In the genomic region with DNA sequence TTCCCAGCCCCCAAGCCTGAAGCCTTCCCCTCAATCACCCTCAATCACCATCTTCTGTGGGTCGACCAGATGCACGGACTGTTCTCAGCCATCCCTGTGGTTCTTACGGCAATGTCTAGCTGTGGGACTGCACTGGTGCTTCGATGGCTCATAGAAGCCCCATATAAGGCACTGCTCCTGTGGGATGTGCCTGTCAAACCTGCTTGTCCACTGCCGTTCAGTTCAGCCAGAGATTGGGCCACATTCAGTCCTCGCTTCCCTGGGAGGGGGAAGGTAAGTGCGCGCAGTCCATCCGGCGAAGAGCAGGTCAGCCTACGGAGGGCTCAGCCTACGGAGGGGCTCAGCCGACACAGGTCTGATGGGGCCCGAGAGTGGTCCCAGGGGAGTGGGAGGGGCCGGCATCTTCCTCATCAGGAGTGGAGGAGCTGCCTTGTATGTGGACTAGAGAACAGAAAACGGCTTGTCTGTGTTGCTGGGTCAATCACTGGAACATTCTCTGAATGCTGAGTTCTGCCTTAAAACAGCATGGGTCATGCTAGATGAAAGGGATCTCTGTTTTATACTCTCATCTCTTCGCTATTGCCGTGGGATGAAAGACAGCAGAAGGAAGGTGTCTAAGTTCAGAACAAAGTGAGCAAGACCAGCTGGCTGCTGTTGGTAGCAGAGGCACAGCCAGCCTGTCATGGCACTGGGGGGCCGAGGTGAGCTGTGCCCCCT, we compare ENCODE assay signal across 14 cellular contexts. TPM values are rescaled to one million over a fixed set of nuclear protein-coding genes. Genes with fewer than 3 reads are reported as not detected.
DNase-seq lines count a peak whose midpoint lies in the region; ATAC-seq and TF ChIP-seq lines count a peak whose summit lies in the region.
"Had no signal": no experiment of that assay in that cellular context is flagged by ENCODE, and none has a peak within 500 bp of the region (broad histone marks: within the 10 kb centered on the region; RNA-seq: fewer than 3 reads in every experiment).

TSS of gene CARD14 (plus strand) at position 247 of the 717 bp plus-strand sequence. CDS start 11,409 bp downstream, outside the sequence.

- peak within 1 kb of the TSS; percentile 59 for H3K27ac Mint-ChIP-seq in neural crest cell (ENCODE audit: unreplicated experiment)

- DNase-seq in NCI-H510A treated with DMSO at 0.1 percent for 48 hours (lab: John Stamatoyannopoulos, UW) (peak; percentile 62), neural crest cell (ENCODE audit: low read depth, low spot score) (no peak), dermis blood vessel endothelial cell (no peak)
- DNase-seq: MV-4-11, NCI-H2171 treated with DMSO at 0.1 percent for 48 hours, ovary, substantia nigra had no signal

- H3K27ac ChIP-seq in C4-2B: peak within 1 kb of the TSS; percentile 72
- H3K27ac ChIP-seq: ovary had no signal

- H3K36me3 Mint-ChIP-seq in neural crest cell (ENCODE audit: low read depth): no peaks in the 10 kb centered on the region

- H3K27me3 Mint-ChIP-seq in neural crest cell (ENCODE audit: low read depth): no peaks in the 10 kb centered on the region

- ATAC-seq in esophagus mucosa (peak; percentile 96), GM18502 (IDR thresholded peaks at IDR 0.05; ENCODE audit: poor library complexity, unreplicated experiment) (no peak), GM19455 (IDR thresholded peaks at IDR 0.05; ENCODE audit: unreplicated experiment) (no peak), GM19397 (IDR thresholded peaks at IDR 0.05; ENCODE audit: unreplicated experiment) (no peak)
- ATAC-seq: activated CD4-positive, CD25-positive, alpha-beta regulatory T cell treated with anti-CD3 and anti-CD28 coated beads, Interleukin-2, amount 50 U/mL, for 24 hours had no signal

- no peak for TF ChIP-seq CTCF in C4-2B (conservative IDR thresholded peaks at IDR 0.05)
- no peak for TF ChIP-seq CTCF in neural crest cell (conservative IDR thresholded peaks at IDR 0.05)

- H3K4me1 Mint-ChIP-seq in neural crest cell: peaks cover 10% of the 10 kb centered on the region
- H3K4me1 Mint-ChIP-seq: central memory CD8-positive, alpha-beta T cell had no signal

- no peak within 1 kb of the TSS for H3K4me3 Mint-ChIP-seq in neural crest cell
- H3K4me3 Mint-ChIP-seq: central memory CD8-positive, alpha-beta T cell had no signal

- H3K9me3 Mint-ChIP-seq in neural crest cell: no peaks in the 10 kb centered on the region
- H3K9me3 Mint-ChIP-seq: central memory CD8-positive, alpha-beta T cell had no signal

RNA-seq across cellular contexts. Expression of gene CARD14, which starts in this region (rescaled TPM):
- total RNA-seq in esophagus mucosa (23.8 TPM), neural crest cell (1.3 and 1.7 TPM in 2 replicates), dermis blood vessel endothelial cell (0.34 and 1.1 TPM in 2 replicates)
